ENCODE assay signal across 30 cellular contexts in the genomic region with DNA sequence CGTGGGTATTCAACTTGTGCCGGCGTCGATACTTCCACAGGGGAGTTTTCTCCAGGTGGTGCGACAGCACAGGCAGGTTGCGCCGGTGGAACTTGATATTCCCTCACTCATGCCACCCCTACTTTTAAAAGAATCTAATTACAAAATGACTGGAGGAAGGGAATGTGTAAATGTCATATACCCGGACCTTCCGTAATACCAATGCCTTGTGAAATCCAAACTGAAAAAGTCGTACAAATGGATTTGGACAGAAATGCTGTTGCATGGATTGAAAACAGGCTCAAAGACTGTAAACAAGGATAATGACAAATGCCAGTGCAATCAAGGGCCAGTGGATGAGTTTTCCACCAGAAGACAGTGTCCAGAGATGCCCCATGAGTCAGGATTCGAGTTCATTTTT.
"Had no signal": no experiment of that assay in that cellular context is flagged by ENCODE, and none has a peak within 500 bp of the region (broad histone marks: within the 10 kb centered on the region; RNA-seq: fewer than 3 reads in every experiment).

No MANE protein-coding gene starts in this region.

- DNase-seq: activated effector memory CD4-positive, alpha-beta T cell treated with anti-CD3 and anti-CD28 coated beads, Interleukin-2, amount 50 U/mL, for 16 hours; activated effector memory CD4-positive, alpha-beta T cell treated with Interleukin-2 at 50 U/mL for 16 hours; activated gamma-delta T cell; activated gamma-delta T cell treated with Interleukin-2 at 50 U/mL for 16 hours; activated naive CD4-positive, alpha-beta T cell; activated naive CD4-positive, alpha-beta T cell treated with anti-CD3 and anti-CD28 coated beads for 36 hours; activated naive CD4-positive, alpha-beta T cell treated with anti-CD3 and anti-CD28 coated beads, Interleukin-2, amount 10 ng/mL, durations not matched to agents 7 days and 5 days; activated naive CD4-positive, alpha-beta T cell treated with anti-CD3 and anti-CD28 coated beads, Interleukin-2, amount 50 U/mL, for 16 hours; activated naive CD4-positive, alpha-beta T cell treated with Interleukin-2 at 50 U/mL for 16 hours; activated naive CD8-positive, alpha-beta T cell treated with anti-CD3 and anti-CD28 coated beads for 36 hours; activated naive CD8-positive, alpha-beta T cell treated with anti-CD3 and anti-CD28 coated beads, Interleukin-2, amount 10 ng/mL, durations not matched to agents 7 days and 5 days; activated naive CD8-positive, alpha-beta T cell treated with anti-CD3 and anti-CD28 coated beads, Interleukin-2, amount 50 U/mL, for 24 hours; activated T-cell treated with anti-CD3 and anti-CD28 coated beads, Interleukin-2, amount 50 U/mL, for 1 hour; activated T-cell treated with anti-CD3 and anti-CD28 coated beads, Interleukin-2, amount 50 U/mL, for 24 hours; activated T-cell treated with anti-CD3 and anti-CD28 coated beads, Interleukin-2, amount 50 U/mL, for 4 hours; activated T-cell treated with anti-CD3 and anti-CD28 coated beads, Interleukin-2, amount 50 U/mL, for 48 hours; activated T-cell treated with anti-CD3 and anti-CD28 coated beads, Interleukin-2, amount 50 U/mL, for 72 hours; adrenal gland; amniotic stem cell; amygdala; anterior cingulate cortex; aorta; body of pancreas; brain microvascular endothelial cell; caudate nucleus; central memory CD4-positive, alpha-beta T cell; cerebellar nuclear complex had no signal

- H3K4me1 ChIP-seq: adrenal gland, ascending aorta, body of pancreas, breast epithelium had no signal

- H3K4me3 ChIP-seq: adrenal gland, ascending aorta, body of pancreas, breast epithelium, cardiac muscle cell had no signal

- H3K27me3 ChIP-seq: adrenal gland, ascending aorta, body of pancreas, brain microvascular endothelial cell, breast epithelium, cardiac muscle cell had no signal

- H3K27ac ChIP-seq: adrenal gland, ascending aorta, body of pancreas, brain microvascular endothelial cell, breast epithelium, cardiac muscle cell had no signal

- H3K36me3 ChIP-seq: adrenal gland, ascending aorta, brain microvascular endothelial cell, breast epithelium, cardiac muscle cell had no signal

- H3K9me3 ChIP-seq: adrenal gland, ascending aorta, body of pancreas, breast epithelium had no signal
